In the genomic region with DNA sequence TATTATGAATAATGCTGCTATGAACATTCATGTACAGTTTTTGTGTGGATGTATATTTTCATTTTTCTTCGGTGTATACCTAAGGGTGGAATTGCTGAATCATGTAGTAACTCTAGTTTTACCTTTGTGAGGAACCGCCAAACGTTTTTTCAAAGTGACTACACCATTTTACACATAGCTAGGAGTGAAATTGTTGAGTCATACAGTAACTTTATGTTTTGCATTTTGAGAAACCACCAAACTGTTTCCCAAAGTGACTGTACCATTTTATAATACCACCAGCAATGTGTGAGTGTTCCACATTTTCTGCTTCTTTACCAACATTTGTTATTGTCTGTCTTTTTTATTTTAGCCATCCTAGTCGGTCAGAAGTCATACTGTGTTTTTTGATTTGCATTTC, we compare ENCODE assay signal across 16 cellular contexts. TPM values are rescaled to one million over a fixed set of nuclear protein-coding genes. Genes with fewer than 3 reads are reported as not detected.
DNase-seq lines count a peak whose midpoint lies in the region; ATAC-seq and TF ChIP-seq lines count a peak whose summit lies in the region.
"Had no signal": no experiment of that assay in that cellular context is flagged by ENCODE, and none has a peak within 500 bp of the region (broad histone marks: within the 10 kb centered on the region; RNA-seq: fewer than 3 reads in every experiment).

No MANE protein-coding gene starts in this region.

- H3K4me3 ChIP-seq in testis: no peak overlapping the region
- no peak overlapping the region for H3K4me3 ChIP-seq in right cardiac atrium (ENCODE audit: low read length)
- H3K4me3 ChIP-seq: coronary artery, gastroesophageal sphincter had no signal

- ATAC-seq in GM18502 (IDR thresholded peaks at IDR 0.05; ENCODE audit: poor library complexity, unreplicated experiment) (peak; percentile 89), GM19397 (IDR thresholded peaks at IDR 0.05; ENCODE audit: unreplicated experiment) (peak; percentile 58), HG02852 (IDR thresholded peaks at IDR 0.05; ENCODE audit: unreplicated experiment) (peak; percentile 92), HG03571 (IDR thresholded peaks at IDR 0.05; ENCODE audit: unreplicated experiment) (peak; percentile 63), right cardiac atrium (no peak)
- ATAC-seq: CD8-positive, alpha-beta T cell; gastroesophageal sphincter had no signal

- WGBS in testis, 2 donors: 60 to 67% methylated on average over 4 of the region's 4 CpGs
- 68% methylated on average over 4 of the region's 4 CpGs for WGBS in right cardiac atrium

- no peak overlapping the region for H3K27ac ChIP-seq in testis
- H3K27ac ChIP-seq in right cardiac atrium (ENCODE audit: low read length): no peak overlapping the region
- H3K27ac ChIP-seq: coronary artery, gastroesophageal sphincter had no signal

- no peaks in the 10 kb centered on the region for H3K27me3 ChIP-seq in testis
- H3K27me3 ChIP-seq in right cardiac atrium (ENCODE audit: control insufficient read depth, insufficient read depth): peaks cover 3% of the 10 kb centered on the region

- DNase-seq in NCI-H446 (lab: John Stamatoyannopoulos, UW) (no peak), DMS 273 treated with DMSO at 0.1 percent for 48 hours (lab: John Stamatoyannopoulos, UW) (no peak), testis (no peak), right cardiac atrium (no peak)
- DNase-seq: CD8-positive, alpha-beta T cell; KG1; NCI-H774 had no signal

- H3K9me3 ChIP-seq in testis: no peaks in the 10 kb centered on the region
- no peaks in the 10 kb centered on the region for H3K9me3 ChIP-seq in right cardiac atrium (ENCODE audit: control insufficient read depth, low read length)
- H3K9me3 ChIP-seq: gastroesophageal sphincter had no signal

- no peaks in the 10 kb centered on the region for H3K36me3 ChIP-seq in testis (ENCODE audit: low read depth, missing control alignments)
- H3K36me3 ChIP-seq: gastroesophageal sphincter had no signal

- TF ChIP-seq POLR2A in testis (IDR thresholded peaks at IDR 0.05): no peak

- TF ChIP-seq CTCF in testis (IDR thresholded peaks at IDR 0.05): no peak

- no peaks in the 10 kb centered on the region for H3K4me1 ChIP-seq in testis
- no peaks in the 10 kb centered on the region for H3K4me1 ChIP-seq in right cardiac atrium (ENCODE audit: control insufficient read depth, insufficient read depth, low read length)
- H3K4me1 ChIP-seq: gastroesophageal sphincter had no signal

- intact Hi-C loops in testis (cut with DNase I; ENCODE audit: low total_unique reads) (no loop called here), right cardiac atrium (cut with DNase I) (no loop called here)

RNA-seq across cellular contexts. Expression of a gene that starts 3.1 kb away (rescaled TPM):
- total RNA-seq in testis (1 to 10 TPM; 1.8 to 2.2 TPM), right cardiac atrium (not detected)
- polyA plus RNA-seq in testis (ENCODE audit: insufficient read depth, low read depth, low replicate concordance) (0.47 TPM), right cardiac atrium (not detected)
- total RNA-seq: activated T-helper 2 cell treated with anti-CD3 and anti-CD28 coated beads, Interferon-gamma antibody, Interleukin-2, Interleukin-4, amounts not matched to agents 10 μg/mL and 5 μg/mL and 100 μg/mL, durations not matched to agents 14 hours and 24 hours and 36 hours; CD8-positive, alpha-beta T cell; gastroesophageal sphincter; lung microvascular endothelial cell; T-helper 2 cell treated with Interferon-gamma antibody and Interleukin-4, amounts not matched to agents 100 ng/mL and 5 ng/mL, for 36 hours had no signal

Comparison
In these comparisons a context has a peak if more than half of its experiments do, and no peak if none do; other contexts are left out.
1. ATAC-seq: peak in GM18502 (single experiment), GM19397 (single experiment), HG02852 (single experiment) and HG03571 (single experiment); none in right cardiac atrium (0 of 2).